ENCODE assay signal across 10 cellular contexts in the genomic region with DNA sequence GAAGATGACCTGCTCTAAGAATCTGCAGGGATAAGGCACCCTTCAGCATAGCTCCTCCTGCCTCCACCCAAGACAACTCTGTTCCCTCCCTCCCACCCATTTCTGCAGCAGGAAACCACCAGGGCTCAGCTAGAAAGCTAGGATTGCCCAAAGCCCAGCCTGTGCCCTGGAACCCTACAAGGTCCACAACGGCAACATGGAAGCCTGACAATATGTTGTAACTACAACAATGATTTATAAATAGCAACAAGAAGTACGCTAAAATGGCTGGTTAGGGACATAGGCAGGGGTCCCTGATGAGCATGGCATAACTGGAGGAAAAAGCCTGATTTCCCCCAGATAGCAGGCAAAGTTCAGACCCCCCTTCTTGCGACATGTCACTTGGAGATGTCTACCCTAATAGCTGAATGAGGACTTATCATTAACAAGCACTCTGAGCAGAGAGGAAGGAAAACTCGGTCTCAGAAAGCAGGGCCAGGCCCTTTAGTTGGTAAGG. TPM values are rescaled to one million over a fixed set of nuclear protein-coding genes. Genes with fewer than 3 reads are reported as not detected.
DNase-seq lines count a peak whose midpoint lies in the region; ATAC-seq and TF ChIP-seq lines count a peak whose summit lies in the region.
"Had no signal": no experiment of that assay in that cellular context is flagged by ENCODE, and none has a peak within 500 bp of the region (broad histone marks: within the 10 kb centered on the region; RNA-seq: fewer than 3 reads in every experiment).

No MANE protein-coding gene starts in this region.

- no peak for TF ChIP-seq POLR2A in thyroid gland (IDR thresholded peaks at IDR 0.05)

- H3K36me3 Mint-ChIP-seq in activated naive CD8-positive, alpha-beta T cell = peaks cover 5% of the 10 kb centered on the region
- H3K36me3 Mint-ChIP-seq in activated naive CD8-positive, alpha-beta T cell treated with anti-CD3 and anti-CD28 coated beads for 36 hours = peaks cover 8% of the 10 kb centered on the region

- WGBS in right cardiac atrium = 23% methylated on average over 4 of the region's 4 CpGs
- 41 to 44% methylated on average over 4 of the region's 4 CpGs for WGBS in thyroid gland, 2 donors

- no peaks in the 10 kb centered on the region for H3K27me3 ChIP-seq in right cardiac atrium (ENCODE audit: control insufficient read depth, insufficient read depth)
- H3K27me3 ChIP-seq in thyroid gland = no peaks in the 10 kb centered on the region

- no peaks in the 10 kb centered on the region for H3K36me3 ChIP-seq in thyroid gland

- ATAC-seq in right cardiac atrium (no peak), HG03565 (IDR thresholded peaks at IDR 0.05; ENCODE audit: unreplicated experiment) (no peak)
- ATAC-seq: HCT116 had no signal

- no peaks in the 10 kb centered on the region for H3K9me3 Mint-ChIP-seq in activated naive CD8-positive, alpha-beta T cell (ENCODE audit: low read depth)
- no peaks in the 10 kb centered on the region for H3K9me3 Mint-ChIP-seq in activated naive CD8-positive, alpha-beta T cell treated with anti-CD3 and anti-CD28 coated beads for 36 hours

- H3K27ac ChIP-seq in RWPE1 (peak overlapping the region; percentile 81), right cardiac atrium (ENCODE audit: low read length) (peak overlapping the region; percentile 63), thyroid gland (peak overlapping the region in 2 of 3 donors; percentile 61 to 74)

- H3K9me3 ChIP-seq in right cardiac atrium (ENCODE audit: control insufficient read depth, low read length) (no peaks in the 10 kb centered on the region), thyroid gland (no peaks in the 10 kb centered on the region)

- H3K27me3 Mint-ChIP-seq in activated naive CD8-positive, alpha-beta T cell = no peaks in the 10 kb centered on the region
- no peaks in the 10 kb centered on the region for H3K27me3 Mint-ChIP-seq in activated naive CD8-positive, alpha-beta T cell treated with anti-CD3 and anti-CD28 coated beads for 36 hours

- TF ChIP-seq CTCF in RWPE1 (conservative IDR thresholded peaks at IDR 0.05; ENCODE audit: low read depth) (no peak), thyroid gland (IDR thresholded peaks at IDR 0.05) (no peak), foreskin fibroblast (IDR thresholded peaks at IDR 0.05; ENCODE audit: low read depth, low read length) (no peak)

- no peak overlapping the region for H3K4me3 ChIP-seq in right cardiac atrium (ENCODE audit: low read length)
- no peak overlapping the region for H3K4me3 ChIP-seq in thyroid gland (replicated peaks in 1 of 3)
- H3K4me3 ChIP-seq in foreskin fibroblast (ENCODE audit: low read depth in 1 of 2, low read length in 2 of 2) = no peak overlapping the region

- H3K4me1 Mint-ChIP-seq in activated naive CD8-positive, alpha-beta T cell (ENCODE audit: low read depth) = peaks cover 79% of the 10 kb centered on the region
- H3K4me1 Mint-ChIP-seq in activated naive CD8-positive, alpha-beta T cell treated with anti-CD3 and anti-CD28 coated beads for 36 hours = peaks cover 84% of the 10 kb centered on the region

- H3K27ac Mint-ChIP-seq in activated naive CD8-positive, alpha-beta T cell = peak overlapping the region; percentile 47
- no peak overlapping the region for H3K27ac Mint-ChIP-seq in activated naive CD8-positive, alpha-beta T cell treated with anti-CD3 and anti-CD28 coated beads for 36 hours

- H3K4me1 ChIP-seq in right cardiac atrium (ENCODE audit: control insufficient read depth, insufficient read depth, low read length) (peaks cover 53% of the 10 kb centered on the region), thyroid gland (peaks cover 64 to 88% of the 10 kb centered on the region in 2 donors)

- DNase-seq in activated naive CD8-positive, alpha-beta T cell treated with anti-CD3 and anti-CD28 coated beads for 36 hours = no peak
- DNase-seq in RWPE1 (ENCODE audit: low spot score) (no peak), right cardiac atrium (peak in 1 of 3 donors; percentile 11), thyroid gland (no peak), amygdala (lab: John Stamatoyannopoulos, UW) (no peak), foreskin fibroblast (no peak)
- DNase-seq: KG1 had no signal

- intact Hi-C loops in right cardiac atrium (cut with DNase I) (loop anchor here in 2 of 4 donors (10.0 kb wide), 1 partner anchor 48 kb away; no protein-coding TSS in a partner anchor), thyroid gland (cut with DNase I) (no loop called here)

- POLR2A ChIA-PET in RWPE1 (lab: Yijun Ruan, JAX; ENCODE audit: low non-redundant PET) = no interaction called here

- CTCF ChIA-PET in RWPE1 (lab: Yijun Ruan, JAX) = no interaction called here

- no peak overlapping the region for H3K4me3 Mint-ChIP-seq in activated naive CD8-positive, alpha-beta T cell
- no peak overlapping the region for H3K4me3 Mint-ChIP-seq in activated naive CD8-positive, alpha-beta T cell treated with anti-CD3 and anti-CD28 coated beads for 36 hours

RNA-seq across cellular contexts. Expression of a gene that starts 6.5 kb away (rescaled TPM):
- total RNA-seq in activated naive CD8-positive, alpha-beta T cell treated with anti-CD3 and anti-CD28 coated beads for 36 hours = 10 to 100 TPM; 21.5 to 23.3 TPM
- total RNA-seq in right cardiac atrium (10 to 100 TPM; 15.4 to 21.3 (median 19.9) TPM), thyroid gland (10 to 100 TPM; 11.2 to 17.4 (median 11.8) TPM)
- 13.3 TPM for polyA plus RNA-seq in right cardiac atrium

RNA-seq across cellular contexts. Expression of a gene that starts 22.0 kb away (rescaled TPM):
- total RNA-seq in activated naive CD8-positive, alpha-beta T cell treated with anti-CD3 and anti-CD28 coated beads for 36 hours = 1 to 10 TPM; 8.7 to 9.6 TPM
- total RNA-seq in right cardiac atrium (10 to 100 TPM; 10.4 to 12.3 (median 11.7) TPM), thyroid gland (10 to 100 TPM; 20.3 to 40.2 (median 24.5) TPM)
- 8.3 TPM for polyA plus RNA-seq in right cardiac atrium
